ENCODE assay signal across 10 cellular contexts in the genomic region with DNA sequence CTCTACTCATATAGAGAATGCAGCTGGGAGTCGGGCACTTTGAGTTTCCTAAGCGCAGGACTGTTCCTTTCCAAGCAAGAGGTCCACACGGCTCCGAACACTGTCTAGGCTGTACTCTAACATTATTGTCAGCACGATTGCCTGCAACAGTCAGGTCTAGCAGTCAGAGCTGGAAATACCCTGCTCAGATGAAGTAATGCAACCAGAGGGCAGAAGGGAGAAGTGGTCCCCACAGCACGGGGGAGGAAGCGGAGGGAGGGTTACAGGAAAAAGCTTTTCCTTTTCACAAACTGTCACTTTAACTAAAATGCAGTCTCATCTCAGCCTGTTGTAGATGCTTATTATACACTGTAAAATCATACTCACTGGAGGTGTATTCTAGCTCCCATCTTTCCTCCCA.
DNase-seq lines count a peak whose midpoint lies in the region; ATAC-seq and TF ChIP-seq lines count a peak whose summit lies in the region.
"Had no signal": no experiment of that assay in that cellular context is flagged by ENCODE, and none has a peak within 500 bp of the region (broad histone marks: within the 10 kb centered on the region; RNA-seq: fewer than 3 reads in every experiment).

No MANE protein-coding gene starts in this region.

- no peaks in the 10 kb centered on the region for H3K36me3 ChIP-seq in heart right ventricle

- H3K36me3 Mint-ChIP-seq in activated naive CD4-positive, alpha-beta T cell treated with anti-CD3 and anti-CD28 coated beads for 36 hours (ENCODE audit: low read depth), result no peaks in the 10 kb centered on the region

- 78 to 82% methylated on average over 7 of the region's 7 CpGs for WGBS in heart right ventricle, 2 donors

- no peaks in the 10 kb centered on the region for H3K4me1 Mint-ChIP-seq in activated naive CD4-positive, alpha-beta T cell treated with anti-CD3 and anti-CD28 coated beads for 36 hours (ENCODE audit: low read depth)

- H3K4me3 Mint-ChIP-seq in activated naive CD4-positive, alpha-beta T cell treated with anti-CD3 and anti-CD28 coated beads for 36 hours, result no peak overlapping the region
- H3K4me3 Mint-ChIP-seq: CD4-positive, alpha-beta T cell had no signal

- CTCF ChIA-PET in activated naive CD4-positive, alpha-beta T cell treated with anti-CD3 and anti-CD28 coated beads for 36 hours (lab: Charles Lee), result interaction anchor here (0.5 to 1.2 kb wide), 2 partner anchors 13 to 16 kb away, joined by 3 read pairs; no protein-coding TSS in a partner anchor

- peak overlapping the region in 1 of 10 donors; percentile 81 for H3K27ac ChIP-seq in heart right ventricle

- ATAC-seq in GM21390 (IDR thresholded peaks at IDR 0.05; ENCODE audit: unreplicated experiment) (peak; percentile 36), HG03565 (IDR thresholded peaks at IDR 0.05; ENCODE audit: unreplicated experiment) (peak; percentile 39), heart right ventricle (peak in 6 of 8 donors; percentile 34 to 59 (median 50))

- DNase-seq in GM10266 (ENCODE audit: extremely low spot score) (peak; percentile 61), heart right ventricle (no peak), NCI-H2171 treated with DMSO at 0.1 percent for 48 hours (lab: John Stamatoyannopoulos, UW) (no peak), NCI-H774 (lab: John Stamatoyannopoulos, UW) (no peak)
- no peak for DNase-seq in activated naive CD4-positive, alpha-beta T cell (lab: John Stamatoyannopoulos, UW)
- no peak for DNase-seq in activated naive CD4-positive, alpha-beta T cell treated with anti-CD3 and anti-CD28 coated beads for 36 hours
- DNase-seq: CD4-positive, alpha-beta T cell; hippocampal formation had no signal

- H3K9me3 ChIP-seq in heart right ventricle, result no peaks in the 10 kb centered on the region

- H3K27me3 Mint-ChIP-seq in activated naive CD4-positive, alpha-beta T cell treated with anti-CD3 and anti-CD28 coated beads for 36 hours (ENCODE audit: low read depth), result peaks cover 11% of the 10 kb centered on the region

- intact Hi-C loops in heart right ventricle (cut with DNase I), result no loop called here
- intact Hi-C loops in activated naive CD4-positive, alpha-beta T cell treated with anti-CD3 and anti-CD28 coated beads for 36 hours (cut with micrococcal nuclease), result no loop called here

- H3K9me3 Mint-ChIP-seq in activated naive CD4-positive, alpha-beta T cell treated with anti-CD3 and anti-CD28 coated beads for 36 hours, result no peaks in the 10 kb centered on the region
- H3K9me3 Mint-ChIP-seq: CD4-positive, alpha-beta T cell had no signal

- TF ChIP-seq CTCF in GM10266 (IDR thresholded peaks at IDR 0.05; ENCODE audit: control insufficient read depth, insufficient read depth, low read depth, missing control alignments) (no peak), heart right ventricle (IDR thresholded peaks at IDR 0.05) (no peak)

- peaks cover 0 to 50% (median 0%) of the 10 kb centered on the region in 9 donors for H3K4me1 ChIP-seq in heart right ventricle

- no peak overlapping the region for H3K27ac Mint-ChIP-seq in activated naive CD4-positive, alpha-beta T cell treated with anti-CD3 and anti-CD28 coated beads for 36 hours
- H3K27ac Mint-ChIP-seq: CD4-positive, alpha-beta T cell had no signal

- H3K27me3 ChIP-seq in heart right ventricle, result no peaks in the 10 kb centered on the region

- no peak overlapping the region for H3K4me3 ChIP-seq in heart right ventricle
